Comparison of ENCODE assay signal across 8 cellular contexts in genomic region chr2:26692814-26693286, GRCh38. TPM values are rescaled to one million over a fixed set of nuclear protein-coding genes. Genes with fewer than 3 reads are reported as not detected.
DNase-seq lines count a peak whose midpoint lies in the region; ATAC-seq, FAIRE-seq and TF ChIP-seq lines count a peak whose summit lies in the region.

No MANE protein-coding gene starts in this region.

- H3K36me3 ChIP-seq in kidney epithelial cell (ENCODE audit: control insufficient read depth, insufficient read depth, low read length) (no peaks in the 10 kb centered on the region), upper lobe of left lung (no peaks in the 10 kb centered on the region)

- FAIRE-seq in GM12891 (lab: Jason Lieb, UNC) = no peak

- TF ChIP-seq CTCF in kidney epithelial cell (IDR thresholded peaks at IDR 0.05; ENCODE audit: insufficient read depth, low read length, poor library complexity, severe bottlenecking) (no peak), upper lobe of left lung (IDR thresholded peaks at IDR 0.05) (no peak)

- 1% methylated on average over 23 of the region's 67 CpGs; no CpG with 5 or more reads in 1 of the 2 donors for WGBS in upper lobe of left lung, 2 donors

- TF ChIP-seq EP300 in upper lobe of left lung (IDR thresholded peaks at IDR 0.05) = no peak

- H3K27ac ChIP-seq in upper lobe of left lung = peak overlapping the region; percentile 55 to 74 (median 68)

- no peak overlapping the region for H3K27ac Mint-ChIP-seq in activated naive CD4-positive, alpha-beta T cell treated with anti-CD3 and anti-CD28 coated beads, Interleukin-2, amount 50 U/mL, for 72 hours

- ATAC-seq in activated naive CD4-positive, alpha-beta T cell treated with anti-CD3 and anti-CD28 coated beads, Interleukin-2, amount 50 U/mL, for 72 hours = peak; percentile 2 to 64
- no peak for ATAC-seq in upper lobe of left lung (ENCODE audit: low FRiP score in 2 of 2)

- H3K27me3 ChIP-seq in kidney epithelial cell (ENCODE audit: control insufficient read depth, insufficient read depth, low read length) (peaks cover 16% of the 10 kb centered on the region), upper lobe of left lung (peaks cover 0 to 26% (median 12%) of the 10 kb centered on the region in 4 donors)

- no peaks in the 10 kb centered on the region for H3K9me3 Mint-ChIP-seq in activated naive CD4-positive, alpha-beta T cell treated with anti-CD3 and anti-CD28 coated beads, Interleukin-2, amount 50 U/mL, for 72 hours

- peak in 1 of 2 donors; percentile 6 for DNase-seq in activated naive CD4-positive, alpha-beta T cell treated with anti-CD3 and anti-CD28 coated beads, Interleukin-2, amount 50 U/mL, for 72 hours (ENCODE audit: low spot score in 2 of 2)
- DNase-seq in activated naive CD4-positive, alpha-beta T cell treated with Interleukin-2 at 50 U/mL for 16 hours = no peak
- DNase-seq in amniotic epithelial cell (ENCODE audit: low read depth) (peak; percentile 19), kidney epithelial cell (ENCODE audit: low read depth) (no peak), upper lobe of left lung (peak in 1 of 2 donors; percentile 85), medulla oblongata (ENCODE audit: extremely low spot score) (no peak), amniotic stem cell (lab: John Stamatoyannopoulos, UW) (no peak), GM12891 (ENCODE audit: insufficient read length, low spot score) (no peak)

- no peak for TF ChIP-seq POLR2A in upper lobe of left lung (IDR thresholded peaks at IDR 0.05)
- TF ChIP-seq POLR2A in GM12891 (IDR thresholded peaks at IDR 0.05; ENCODE audit: low read depth, low read length) = no peak

- no peaks in the 10 kb centered on the region for H3K9me3 ChIP-seq in upper lobe of left lung

- H3K36me3 Mint-ChIP-seq in activated naive CD4-positive, alpha-beta T cell treated with anti-CD3 and anti-CD28 coated beads, Interleukin-2, amount 50 U/mL, for 72 hours = peaks cover 0 to 8% of the 10 kb centered on the region in 2 donors

- peaks cover 9 to 15% (median 12%) of the 10 kb centered on the region in 4 donors for H3K4me1 ChIP-seq in upper lobe of left lung

- H3K4me3 ChIP-seq in kidney epithelial cell (ENCODE audit: low read depth, low read length) = peak overlapping the region; percentile 39
- peak overlapping the region; percentile 29 to 50 (median 46) for H3K4me3 ChIP-seq in upper lobe of left lung

TF ChIP-seq in GM12891, 5 proteins besides CTCF, POLR2A, EP300 and RAD21:
- no peak for TF ChIP-seq PAX5 (IDR thresholded peaks at IDR 0.05; ENCODE audit: insufficient read depth, low read length, severe bottlenecking)
- no peak for TF ChIP-seq TAF1 (IDR thresholded peaks at IDR 0.05; ENCODE audit: low read depth, low read length)
- TF ChIP-seq POLR2AphosphoS5 (IDR thresholded peaks at IDR 0.05; ENCODE audit: low read depth, low read length) = no peak
- no peak for TF ChIP-seq SPI1 (IDR thresholded peaks at IDR 0.05; ENCODE audit: low read depth, low read length)
- TF ChIP-seq POU2F2 (IDR thresholded peaks at IDR 0.05; ENCODE audit: low read depth, low read length) = no peak

RNA-seq across cellular contexts. Expression of gene KCNK3, which starts 0.3 kb away (rescaled TPM):
- not detected for total RNA-seq in activated naive CD4-positive, alpha-beta T cell treated with anti-CD3 and anti-CD28 coated beads, Interleukin-2, amount 50 U/mL, for 72 hours
- total RNA-seq in kidney epithelial cell (13.9 and 15.3 TPM in 2 replicates), upper lobe of left lung (10 to 100 TPM in 4 of 6 donors, 1 to 10 TPM in 2; 3.0 to 36.1 (median 17.5) TPM)
- polyA plus RNA-seq in GM12891 (2012; ENCODE audit: low read depth, missing spikeins) = not detected

RNA-seq across cellular contexts. Expression of gene CIB4, which starts 51.7 kb away (rescaled TPM):
- total RNA-seq in activated naive CD4-positive, alpha-beta T cell treated with anti-CD3 and anti-CD28 coated beads, Interleukin-2, amount 50 U/mL, for 72 hours = not detected
- total RNA-seq in kidney epithelial cell (not detected in 2 replicates), upper lobe of left lung (not detected)
- polyA plus RNA-seq in GM12891 (2012; ENCODE audit: low read depth, missing spikeins) = not detected

Comparison
In these comparisons a context has a peak if more than half of its experiments do, and no peak if none do; other contexts are left out.
1. ATAC-seq: peak in activated naive CD4-positive, alpha-beta T cell treated with anti-CD3 and anti-CD28 coated beads, Interleukin-2, amount 50 U/mL, for 72 hours (2 of 2); none in upper lobe of left lung (0 of 2).
2. RNA of gene KCNK3, which starts 0.3 kb away (total RNA-seq): 3.0 to 36.1 TPM in upper lobe of left lung and 13.9 to 15.3 TPM in kidney epithelial cell; not detected in activated naive CD4-positive, alpha-beta T cell treated with anti-CD3 and anti-CD28 coated beads, Interleukin-2, amount 50 U/mL, for 72 hours; every median in the first group is over 4 times any median in the second.